In genomic region chr6:99887066-99887465, GRCh38 we compare ENCODE assay signal across 36 cellular contexts.
"Had no signal": no experiment of that assay in that cellular context is flagged by ENCODE, and none has a peak within 500 bp of the region (broad histone marks: within the 10 kb centered on the region; RNA-seq: fewer than 3 reads in every experiment).

No MANE protein-coding gene starts in this region.

- H3K4me2 ChIP-seq: KMS-11 had no signal

- H3K27ac ChIP-seq: KMS-11 had no signal

- H3K9me3 ChIP-seq: MG63 had no signal

- H3K9ac ChIP-seq: KMS-11 had no signal

- H3K36me3 ChIP-seq: MG63 had no signal

- H3K27me3 ChIP-seq: MG63 had no signal

- DNase-seq: Karpas-422, Kasumi-1, KG1, MG63, MM.1S, MV-4-11, NCI-H1048, NCI-H1092, NCI-H1092 treated with DMSO at 0.1 percent for 48 hours, NCI-H1105, NCI-H1105 treated with DMSO at 0.1 percent for 48 hours, NCI-H1417, NCI-H1417 treated with DMSO at 0.1 percent for 48 hours, NCI-H1436, NCI-H1436 treated with DMSO at 0.1 percent for 48 hours, NCI-H146, NCI-H1694, NCI-H1694 treated with DMSO at 0.1 percent for 48 hours, NCI-H187, NCI-H187 treated with DMSO at 0.1 percent for 48 hours, NCI-H1930, NCI-H2029, NCI-H2029 treated with DMSO at 0.1 percent for 48 hours, NCI-H2081, NCI-H2081 treated with DMSO at 0.1 percent for 48 hours, NCI-H2107, NCI-H2171, NCI-H2171 treated with DMSO at 0.1 percent for 48 hours, NCI-H2227 treated with DMSO at 0.1 percent for 48 hours, NCI-H226, NCI-H345, NCI-H446, NCI-H446 treated with DMSO at 0.1 percent for 48 hours, NCI-H510A, NCI-H510A treated with DMSO at 0.1 percent for 48 hours had no signal

- H3K4me3 ChIP-seq: MG63 had no signal
